In genomic region chrX:75114638-75115037, GRCh38 we compare ENCODE assay signal across 24 cellular contexts. TPM values are rescaled to one million over a fixed set of nuclear protein-coding genes. Genes with fewer than 3 reads are reported as not detected.
A peak's percentile ranks its signal among the peaks of the same experiment; 100 is the strongest.
DNase-seq lines count a peak whose midpoint lies in the region; ATAC-seq, FAIRE-seq and TF ChIP-seq lines count a peak whose summit lies in the region.
"Had no signal": no experiment of that assay in that cellular context is flagged by ENCODE, and none has a peak within 500 bp of the region (broad histone marks: within the 10 kb centered on the region; RNA-seq: fewer than 3 reads in every experiment).

No MANE protein-coding gene starts in this region.

- H3K4me2 ChIP-seq in A549 (no peak overlapping the region), GM23338 (no peak overlapping the region), astrocyte (ENCODE audit: low read length) (no peak overlapping the region), keratinocyte (ENCODE audit: control insufficient read depth, extremely low read depth, insufficient read depth, low read depth, low read length) (no peak overlapping the region), PC-9 (no peak overlapping the region)
- H3K4me2 ChIP-seq: BLaER1 had no signal

- peaks cover 28% of the 10 kb centered on the region for H3K4me1 Mint-ChIP-seq in GM23338
- no peaks in the 10 kb centered on the region for H3K4me1 Mint-ChIP-seq in astrocyte (ENCODE audit: low read depth, unreplicated experiment)
- H3K4me1 Mint-ChIP-seq: B cell had no signal

- H3K27ac Mint-ChIP-seq in GM23338 (peak overlapping the region; percentile 92), astrocyte (ENCODE audit: unreplicated experiment) (no peak overlapping the region)
- H3K27ac Mint-ChIP-seq: B cell; CD8-positive, alpha-beta T cell; HFFc6 had no signal

- DNase-seq in A549 (ENCODE audit: low read depth in 1 of 2, low spot score in 1 of 2) = no peak
- no peak for DNase-seq in GM23338 (ENCODE audit: low spot score)
- no peak for DNase-seq in astrocyte (ENCODE audit: low read depth)
- no peak for DNase-seq in keratinocyte (ENCODE audit: low read depth, low spot score)
- DNase-seq in aorta = no peak
- no peak for DNase-seq in PC-9
- DNase-seq: 8988T; Caco-2; CD4-positive, CD25-positive, alpha-beta regulatory T cell; CD8-positive, alpha-beta T cell; DMS153; DMS79; EL; GDM1; GOT3; HFFc6 had no signal

- POLR2A ChIA-PET in A549 (lab: Yijun Ruan, JAX) (no interaction called here), PC-9 (lab: Charles Lee; ENCODE audit: unreplicated experiment) (no interaction called here)

- FAIRE-seq in A549 (lab: Jason Lieb, UNC) (peak; percentile 28), astrocyte (lab: Jason Lieb, UNC) (peak; percentile 98), keratinocyte (lab: Jason Lieb, UNC) (peak; percentile 23)
- FAIRE-seq: GM12878, GM18507, H54 had no signal

- H3K27me3 Mint-ChIP-seq in GM23338 (ENCODE audit: insufficient read depth, low read depth, poor library complexity) (no peaks in the 10 kb centered on the region), astrocyte (ENCODE audit: low read depth, unreplicated experiment) (no peaks in the 10 kb centered on the region)
- H3K27me3 Mint-ChIP-seq: B cell; CD4-positive, CD25-positive, alpha-beta regulatory T cell had no signal

- TF ChIP-seq RAD21 in A549 (conservative IDR thresholded peaks at IDR 0.05 in 1 of 2, IDR thresholded peaks at IDR 0.05 in 1 of 2) = no peak

- H3F3A ChIP-seq in GM23338 (replicated peaks; ENCODE audit: low read depth) = no peaks in the 10 kb centered on the region
- H3F3A ChIP-seq in PC-9 (ENCODE audit: insufficient read depth, low read depth) = no peaks in the 10 kb centered on the region

- no TSS peak for BruUV-seq in PC-9 (replicated peaks; lab: Mats Ljungman, UMichigan)

- H3K36me3 ChIP-seq in GM23338 (ENCODE audit: insufficient read depth) (no peaks in the 10 kb centered on the region), astrocyte (ENCODE audit: insufficient read depth, low read length) (no peaks in the 10 kb centered on the region), keratinocyte (ENCODE audit: control insufficient read depth in 2 of 2, extremely low read depth in 1 of 2, insufficient read depth in 2 of 2, low read length in 2 of 2) (no peaks in the 10 kb centered on the region), aorta (ENCODE audit: control insufficient read depth in 1 of 2, insufficient read depth in 2 of 2, low read length in 1 of 2) (no peaks in the 10 kb centered on the region), PC-9 (ENCODE audit: low read depth) (no peaks in the 10 kb centered on the region)
- H3K36me3 ChIP-seq: BLaER1 had no signal

- H3K9me2 ChIP-seq in GM23338 (ENCODE audit: insufficient read depth) = peaks cover 7% of the 10 kb centered on the region; the same call in 1 of the 2 replicates
- no peaks in the 10 kb centered on the region for H3K9me2 ChIP-seq in PC-9 (ENCODE audit: insufficient read depth)

- H3K27ac ChIP-seq in A549 (no peak overlapping the region), GM23338 (ENCODE audit: low read depth) (no peak overlapping the region), astrocyte (ENCODE audit: low read depth, low read length) (no peak overlapping the region), keratinocyte (ENCODE audit: control insufficient read depth, insufficient read depth, low read length) (no peak overlapping the region), aorta (ENCODE audit: low read depth in 1 of 2, low read length in 2 of 2) (no peak overlapping the region), PC-9 (no peak overlapping the region)
- H3K27ac ChIP-seq: BLaER1, C4-2B had no signal

- no peak overlapping the region for H3K9ac ChIP-seq in astrocyte (ENCODE audit: low read length)
- no peak overlapping the region for H3K9ac ChIP-seq in keratinocyte (ENCODE audit: control insufficient read depth, extremely low read depth, insufficient read depth, low read length)
- H3K9ac ChIP-seq: BLaER1 had no signal

- H3K36me3 Mint-ChIP-seq in GM23338 (ENCODE audit: low read depth) = peaks cover 4% of the 10 kb centered on the region; the same call in 2 of the 3 replicates
- H3K36me3 Mint-ChIP-seq in astrocyte (ENCODE audit: low read depth, unreplicated experiment) = no peaks in the 10 kb centered on the region

- H2AFZ ChIP-seq in GM23338 = no peak overlapping the region
- no peak overlapping the region for H2AFZ ChIP-seq in astrocyte (ENCODE audit: low read depth, low read length)
- H2AFZ ChIP-seq in keratinocyte (ENCODE audit: control insufficient read depth, low read length) = no peak overlapping the region
- H2AFZ ChIP-seq in PC-9 = no peak overlapping the region

- CTCF ChIA-PET in A549 (lab: Yijun Ruan, JAX) (no interaction called here), PC-9 (lab: Charles Lee) (interaction anchor here (0.7 kb wide), 1 partner anchor 870 kb away, joined by 3 read pairs; no protein-coding TSS in a partner anchor)

- H3K4me3 Mint-ChIP-seq in GM23338 (no peak overlapping the region), astrocyte (ENCODE audit: unreplicated experiment) (no peak overlapping the region)
- H3K4me3 Mint-ChIP-seq: B cell; CD4-positive, CD25-positive, alpha-beta regulatory T cell; CD8-positive, alpha-beta T cell; HFFc6 had no signal

- H4K20me1 ChIP-seq in GM23338 (replicated peaks; ENCODE audit: insufficient read depth) (no peaks in the 10 kb centered on the region), astrocyte (ENCODE audit: insufficient read depth, low read length) (no peaks in the 10 kb centered on the region), keratinocyte (ENCODE audit: control insufficient read depth, extremely low read depth, insufficient read depth, low read length) (no peaks in the 10 kb centered on the region), PC-9 (ENCODE audit: insufficient read depth) (no peaks in the 10 kb centered on the region)

- H3K79me2 ChIP-seq in GM23338 (replicated peaks; ENCODE audit: insufficient read depth) (0 out of 2 replicates have a peak, but pooled peaks cover 7% of the 10 kb centered on the region), astrocyte (ENCODE audit: insufficient read depth, low read length) (no peaks in the 10 kb centered on the region), keratinocyte (ENCODE audit: control insufficient read depth, insufficient read depth, low read length) (no peaks in the 10 kb centered on the region), PC-9 (ENCODE audit: low read depth) (no peaks in the 10 kb centered on the region)

- TF ChIP-seq POLR2A in A549 (IDR thresholded peaks at IDR 0.05; ENCODE audit: low read length) = no peak

- H3K4me1 ChIP-seq in A549 = no peaks in the 10 kb centered on the region
- H3K4me1 ChIP-seq in GM23338 (ENCODE audit: insufficient read depth) = peaks cover 26% of the 10 kb centered on the region
- H3K4me1 ChIP-seq in astrocyte (ENCODE audit: insufficient read depth, low read length) = no peaks in the 10 kb centered on the region
- H3K4me1 ChIP-seq in keratinocyte (ENCODE audit: control insufficient read depth, extremely low read depth, insufficient read depth, low read length) = no peaks in the 10 kb centered on the region
- H3K4me1 ChIP-seq in aorta (ENCODE audit: control insufficient read depth in 1 of 2, insufficient read depth in 2 of 2, low read length in 2 of 2) = no peaks in the 10 kb centered on the region
- no peaks in the 10 kb centered on the region for H3K4me1 ChIP-seq in PC-9 (replicated peaks; ENCODE audit: insufficient read depth)
- H3K4me1 ChIP-seq: BLaER1, Caco-2 had no signal

- WGBS in A549 (ENCODE audit: missing lambda C conversion rate) = 100% methylated on average over 3 of the region's 3 CpGs
- 90 to 95% methylated on average over 3 of the region's 3 CpGs for WGBS in aorta, 2 donors

- no peaks in the 10 kb centered on the region for H3K9me3 Mint-ChIP-seq in GM23338
- peaks cover 2% of the 10 kb centered on the region for H3K9me3 Mint-ChIP-seq in astrocyte (ENCODE audit: unreplicated experiment)
- H3K9me3 Mint-ChIP-seq: CD4-positive, CD25-positive, alpha-beta regulatory T cell; CD8-positive, alpha-beta T cell; HFFc6 had no signal

- intact Hi-C loops in aorta (cut with DNase I) (no loop called here), PC-9 (cut with micrococcal nuclease; ENCODE audit: unreplicated experiment) (no loop called here)

- H3K4me3 ChIP-seq in A549 (no peak overlapping the region), GM23338 (no peak overlapping the region), astrocyte (ENCODE audit: insufficient read depth, low read depth, low read length) (no peak overlapping the region), keratinocyte (ENCODE audit: control insufficient read depth in 2 of 3, extremely low read depth in 1 of 3, insufficient read depth in 2 of 3, low read depth in 1 of 3, low read length in 3 of 3) (no peak overlapping the region), aorta (ENCODE audit: low read length in 2 of 2) (no peak overlapping the region), PC-9 (no peak overlapping the region)
- H3K4me3 ChIP-seq: BLaER1, GM12878, HAP-1 had no signal

- H3K9me3 ChIP-seq in A549 (no peaks in the 10 kb centered on the region), astrocyte (ENCODE audit: insufficient read depth, low read depth, low read length) (no peaks in the 10 kb centered on the region), keratinocyte (ENCODE audit: control insufficient read depth, low read depth, low read length) (no peaks in the 10 kb centered on the region), aorta (ENCODE audit: control insufficient read depth, low read length) (no peaks in the 10 kb centered on the region), PC-9 (ENCODE audit: insufficient read depth, low read depth) (no peaks in the 10 kb centered on the region)
- H3K9me3 ChIP-seq: Caco-2, HAP-1 had no signal

- H3K27me3 ChIP-seq in GM23338 (ENCODE audit: insufficient read depth) = no peaks in the 10 kb centered on the region
- H3K27me3 ChIP-seq in astrocyte (ENCODE audit: insufficient read depth, low read length) = no peaks in the 10 kb centered on the region
- H3K27me3 ChIP-seq in keratinocyte (ENCODE audit: control insufficient read depth, extremely low read depth, insufficient read depth, low read length) = no peaks in the 10 kb centered on the region
- no peaks in the 10 kb centered on the region for H3K27me3 ChIP-seq in aorta (ENCODE audit: control insufficient read depth in 1 of 2, insufficient read depth in 2 of 2, low read length in 1 of 2)
- no peaks in the 10 kb centered on the region for H3K27me3 ChIP-seq in PC-9 (ENCODE audit: insufficient read depth, low read depth)

- H3K9me1 ChIP-seq in keratinocyte (ENCODE audit: control insufficient read depth, extremely low read depth, insufficient read depth, low read length) = no peaks in the 10 kb centered on the region

- ATAC-seq in A549 = no peak
- ATAC-seq in GM23338 = no peak
- no peak for ATAC-seq in aorta (ENCODE audit: low FRiP score)
- no peak for ATAC-seq in HG03460 (IDR thresholded peaks at IDR 0.05; ENCODE audit: unreplicated experiment)
- ATAC-seq: CD8-positive, alpha-beta T cell; GM12878 had no signal

- no peak for TF ChIP-seq EP300 in A549 (IDR thresholded peaks at IDR 0.05)

- no peak for TF ChIP-seq CTCF in A549 (IDR thresholded peaks at IDR 0.05)
- TF ChIP-seq CTCF in GM23338 (conservative IDR thresholded peaks at IDR 0.05; ENCODE audit: low read depth in 2 of 2) = no peak
- no peak for TF ChIP-seq CTCF in astrocyte (IDR thresholded peaks at IDR 0.05; ENCODE audit: insufficient read depth, low read depth, low read length)
- TF ChIP-seq CTCF in keratinocyte (optimal IDR thresholded peaks at IDR 0.05 in 1 of 3, IDR thresholded peaks at IDR 0.05 in 1 of 3, conservative IDR thresholded peaks at IDR 0.05 in 1 of 3; ENCODE audit: extremely low read depth in 1 of 3, insufficient read depth in 2 of 3, low read length in 3 of 3) = no peak
- no peak for TF ChIP-seq CTCF in PC-9 (conservative IDR thresholded peaks at IDR 0.05)

- dilution Hi-C loops in keratinocyte (cut with MboI; ENCODE audit: extremely low pct_ligation_motif_present, low sequenced_read_pairs) = no loop called here

RNA-seq across cellular contexts. Expression of gene ABCB7, which starts 41.4 kb away (rescaled TPM):
- polyA plus RNA-seq in A549 (2011; rRNA removed) = 39.6 and 41.8 TPM in 2 replicates
- 11.8 and 12.8 TPM in 2 replicates for polyA plus RNA-seq in A549 (2012; cell fraction: cytosol; rRNA removed)
- polyA plus RNA-seq in A549 (2012; cell fraction: nucleus; rRNA removed) = 14.3 and 21.1 TPM in 2 replicates
- polyA plus RNA-seq in A549 (2017; fragmentation: RNase III; extraction: RNeasy Plus Mini Kit Qiagen cat#74134 plus additional on column Dnase treatment) = 19.4 to 21.9 TPM (median 20.3 TPM) in 3 replicates
- 15.9 and 20.0 TPM in 2 replicates for polyA minus RNA-seq in A549 (2011; rRNA and poly(A)+ RNA removed)
- total RNA-seq in GM23338 (2014; rRNA removed; shearing (Covaris generic)) = 64.2 and 68.7 TPM in 2 replicates
- polyA plus RNA-seq in GM23338 (2016; fragmentation: Nextera tagmentation; extraction: Ambion mirVana) = 26.3 and 29.8 TPM in 2 replicates
- total RNA-seq in astrocyte = 18.0 and 21.4 TPM in 2 replicates
- 16.8 to 21.3 TPM (median 17.2 TPM) in 3 replicates for polyA plus RNA-seq in keratinocyte
- 9.8 TPM for polyA plus RNA-seq in keratinocyte (2011; ENCODE audit: low read depth)
- polyA plus RNA-seq in keratinocyte (2011; cell fraction: cytosol; rRNA removed) = 7.8 and 13.1 TPM in 2 replicates
- polyA plus RNA-seq in keratinocyte (2011; cell fraction: nucleus; rRNA removed) = 17.5 and 24.1 TPM in 2 replicates
- polyA plus RNA-seq in keratinocyte (2012; ENCODE audit: low replicate concordance) = 11.3 and 13.6 TPM in 2 replicates
- 17.2 to 21.6 TPM (median 19.8 TPM) in 3 replicates for polyA minus RNA-seq in keratinocyte
- polyA minus RNA-seq in keratinocyte (2011; cell fraction: cytosol; rRNA and poly(A)+ RNA removed) = 8.1 TPM
- polyA minus RNA-seq in keratinocyte (2011; cell fraction: nucleus; rRNA and poly(A)+ RNA removed) = 13.4 and 19.7 TPM in 2 replicates
- total RNA-seq in aorta = 10 to 100 TPM; 19.3 to 23.4 TPM
- polyA plus RNA-seq in aorta = 10 to 100 TPM in 1 of 2 donors, 1 to 10 TPM in 1; 8.8 to 18.0 TPM
- 25.8 and 28.7 TPM in 2 replicates for total RNA-seq in PC-9 (2021)
